Comparison of ENCODE assay signal across 1 cellular context in the genomic region with DNA sequence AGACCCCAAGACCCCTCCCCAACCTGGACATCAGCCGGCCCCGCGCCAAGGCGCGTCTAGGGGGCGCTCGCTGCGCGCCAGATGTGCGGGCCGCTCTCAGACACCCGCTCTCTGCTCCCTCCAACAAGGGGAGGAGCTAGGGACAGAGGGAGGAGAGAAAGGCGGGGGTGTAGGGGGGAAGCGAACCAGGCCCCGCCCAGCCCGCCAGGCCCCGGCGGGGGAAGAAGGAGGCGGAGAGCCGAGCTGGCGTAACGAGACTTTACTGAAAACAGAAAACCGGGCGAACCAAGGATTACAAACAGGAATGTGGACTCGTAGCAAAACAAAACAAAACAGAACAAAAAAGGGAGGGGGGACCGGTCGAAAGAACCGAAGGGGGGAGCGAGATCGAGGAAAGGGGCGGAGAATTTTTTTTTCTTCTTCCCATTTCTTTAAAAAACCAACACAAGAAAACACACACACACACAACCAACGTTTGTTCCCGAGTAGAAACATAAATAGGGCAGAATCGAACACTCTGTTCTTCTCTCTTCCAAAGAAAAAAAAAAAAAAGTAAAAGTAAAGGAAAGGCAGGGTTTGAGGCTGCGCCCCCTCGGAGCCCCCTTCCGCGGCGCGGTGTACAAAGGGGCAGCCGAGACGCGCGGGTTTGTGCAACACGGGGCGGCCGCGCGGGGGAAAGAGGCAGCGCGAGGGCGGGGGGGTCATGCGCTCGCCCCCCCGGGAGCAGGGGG.
TF ChIP-seq lines count a peak whose summit lies in the region.

No MANE protein-coding gene starts in this region.

TF ChIP-seq in HepG2, 621 proteins besides CTCF, POLR2A, EP300 and RAD21 (continued from another document and continues in another):
- TF ChIP-seq, protein P1, sequence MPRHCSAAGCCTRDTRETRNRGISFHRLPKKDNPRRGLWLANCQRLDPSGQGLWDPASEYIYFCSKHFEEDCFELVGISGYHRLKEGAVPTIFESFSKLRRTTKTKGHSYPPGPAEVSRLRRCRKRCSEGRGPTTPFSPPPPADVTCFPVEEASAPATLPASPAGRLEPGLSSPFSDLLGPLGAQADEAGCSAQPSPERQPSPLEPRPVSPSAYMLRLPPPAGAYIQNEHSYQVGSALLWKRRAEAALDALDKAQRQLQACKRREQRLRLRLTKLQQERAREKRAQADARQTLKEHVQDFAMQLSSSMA (CRISPR knock-in tag; IDR thresholded peaks at IDR 0.05) = 0 out of 2 replicates have a peak, but pooled peaks have one; percentile 73
- TF ChIP-seq RFX5 (IDR thresholded peaks at IDR 0.05; ENCODE audit: low read depth, low read length) (peak; percentile 22; the same call in 1 of the 2 replicates), MED1 (CRISPR knock-in tag; IDR thresholded peaks at IDR 0.05) (peak; percentile 67), ZNF501 (CRISPR knock-in tag; IDR thresholded peaks at IDR 0.05) (peak; percentile 75), RBM22 (optimal IDR thresholded peaks at IDR 0.05; ENCODE audit: low read length) (peak; percentile 26), YEATS2 (CRISPR knock-in tag; IDR thresholded peaks at IDR 0.05; ENCODE audit: borderline replicate concordance) (peak; percentile 53; the same call in 1 of the 2 replicates), ZBTB7A (CRISPR knock-in tag; IDR thresholded peaks at IDR 0.05) (peak; percentile 99), FOXA3 (CRISPR knock-in tag; IDR thresholded peaks at IDR 0.05) (peak; percentile 44; the same call in 1 of the 2 replicates), RXRA (CRISPR knock-in tag; IDR thresholded peaks at IDR 0.05) (peak; percentile 66; the same call in 1 of the 2 replicates), CBX1 (IDR thresholded peaks at IDR 0.05; ENCODE audit: low read depth) (no peak), ZBTB38 (CRISPR knock-in tag; IDR thresholded peaks at IDR 0.05) (0 out of 2 replicates have a peak, but pooled peaks have one; percentile 40), ZFY (CRISPR knock-in tag; IDR thresholded peaks at IDR 0.05) (peak; percentile 23), MATR3 (CRISPR knock-in tag; IDR thresholded peaks at IDR 0.05) (no peak), U2AF1 (optimal IDR thresholded peaks at IDR 0.05; ENCODE audit: low read depth, low read length) (peak; percentile 67), HNRNPL (IDR thresholded peaks at IDR 0.05; ENCODE audit: low read depth, low read length) (0 out of 2 replicates have a peak, but pooled peaks have one; percentile 21), TSC22D2 (CRISPR knock-in tag; IDR thresholded peaks at IDR 0.05; ENCODE audit: borderline replicate concordance) (peak; percentile 81; the same call in 1 of the 2 replicates), ZNF761 (CRISPR knock-in tag; conservative IDR thresholded peaks at IDR 0.05) (no peak), ZNF772 (CRISPR knock-in tag; IDR thresholded peaks at IDR 0.05) (no peak), ZFP37 (CRISPR knock-in tag; IDR thresholded peaks at IDR 0.05; ENCODE audit: borderline replicate concordance) (peak; percentile 56; the same call in 1 of the 2 replicates), TMF1 (CRISPR knock-in tag; IDR thresholded peaks at IDR 0.05; ENCODE audit: low read depth) (no peak), ZNF12 (CRISPR knock-in tag; IDR thresholded peaks at IDR 0.05) (no peak), SAP130 (CRISPR knock-in tag; IDR thresholded peaks at IDR 0.05; ENCODE audit: low read depth) (peak; percentile 72), KAT8 (CRISPR knock-in tag; IDR thresholded peaks at IDR 0.05) (peak; percentile 43; the same call in 1 of the 2 replicates), PHF8 (CRISPR knock-in tag; IDR thresholded peaks at IDR 0.05) (peak; percentile 19; the same call in 1 of the 2 replicates), ZNF326 (CRISPR knock-in tag; IDR thresholded peaks at IDR 0.05; ENCODE audit: borderline replicate concordance) (no peak), ZNF883 (CRISPR knock-in tag; IDR thresholded peaks at IDR 0.05; ENCODE audit: not compliant biosample characterization) (peak; percentile 80), ZSCAN12 (CRISPR knock-in tag; IDR thresholded peaks at IDR 0.05) (0 out of 2 replicates have a peak, but pooled peaks have one; percentile 6), CEBPG (CRISPR knock-in tag; IDR thresholded peaks at IDR 0.05) (peak; percentile 31), ZMAT3 (CRISPR knock-in tag; conservative IDR thresholded peaks at IDR 0.05) (peak; percentile 48; the same call in 1 of the 2 replicates), ZNF782 (CRISPR knock-in tag; IDR thresholded peaks at IDR 0.05; ENCODE audit: borderline replicate concordance) (no peak), SRSF1 (optimal IDR thresholded peaks at IDR 0.05; ENCODE audit: low read depth, low read length) (peak; percentile 1), KMT2A (CRISPR knock-in tag; IDR thresholded peaks at IDR 0.05) (no peak)
- TF ChIP-seq, protein P2, sequence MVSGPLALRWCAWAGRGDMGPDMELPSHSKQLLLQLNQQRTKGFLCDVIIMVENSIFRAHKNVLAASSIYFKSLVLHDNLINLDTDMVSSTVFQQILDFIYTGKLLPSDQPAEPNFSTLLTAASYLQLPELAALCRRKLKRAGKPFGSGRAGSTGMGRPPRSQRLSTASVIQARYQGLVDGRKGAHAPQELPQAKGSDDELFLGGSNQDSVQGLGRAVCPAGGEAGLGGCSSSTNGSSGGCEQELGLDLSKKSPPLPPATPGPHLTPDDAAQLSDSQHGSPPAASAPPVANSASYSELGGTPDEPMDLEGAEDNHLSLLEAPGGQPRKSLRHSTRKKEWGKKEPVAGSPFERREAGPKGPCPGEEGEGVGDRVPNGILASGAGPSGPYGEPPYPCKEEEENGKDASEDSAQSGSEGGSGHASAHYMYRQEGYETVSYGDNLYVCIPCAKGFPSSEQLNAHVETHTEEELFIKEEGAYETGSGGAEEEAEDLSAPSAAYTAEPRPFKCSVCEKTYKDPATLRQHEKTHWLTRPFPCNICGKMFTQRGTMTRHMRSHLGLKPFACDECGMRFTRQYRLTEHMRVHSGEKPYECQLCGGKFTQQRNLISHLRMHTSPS (CRISPR knock-in tag; IDR thresholded peaks at IDR 0.05; ENCODE audit: low read depth) = no peak
- TF ChIP-seq, protein P3, sequence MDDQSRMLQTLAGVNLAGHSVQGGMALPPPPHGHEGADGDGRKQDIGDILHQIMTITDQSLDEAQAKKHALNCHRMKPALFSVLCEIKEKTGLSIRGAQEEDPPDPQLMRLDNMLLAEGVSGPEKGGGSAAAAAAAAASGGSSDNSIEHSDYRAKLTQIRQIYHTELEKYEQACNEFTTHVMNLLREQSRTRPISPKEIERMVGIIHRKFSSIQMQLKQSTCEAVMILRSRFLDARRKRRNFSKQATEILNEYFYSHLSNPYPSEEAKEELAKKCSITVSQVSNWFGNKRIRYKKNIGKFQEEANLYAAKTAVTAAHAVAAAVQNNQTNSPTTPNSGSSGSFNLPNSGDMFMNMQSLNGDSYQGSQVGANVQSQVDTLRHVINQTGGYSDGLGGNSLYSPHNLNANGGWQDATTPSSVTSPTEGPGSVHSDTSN (CRISPR knock-in tag; IDR thresholded peaks at IDR 0.05; ENCODE audit: borderline replicate concordance) = no peak
- TF ChIP-seq, protein P4, sequence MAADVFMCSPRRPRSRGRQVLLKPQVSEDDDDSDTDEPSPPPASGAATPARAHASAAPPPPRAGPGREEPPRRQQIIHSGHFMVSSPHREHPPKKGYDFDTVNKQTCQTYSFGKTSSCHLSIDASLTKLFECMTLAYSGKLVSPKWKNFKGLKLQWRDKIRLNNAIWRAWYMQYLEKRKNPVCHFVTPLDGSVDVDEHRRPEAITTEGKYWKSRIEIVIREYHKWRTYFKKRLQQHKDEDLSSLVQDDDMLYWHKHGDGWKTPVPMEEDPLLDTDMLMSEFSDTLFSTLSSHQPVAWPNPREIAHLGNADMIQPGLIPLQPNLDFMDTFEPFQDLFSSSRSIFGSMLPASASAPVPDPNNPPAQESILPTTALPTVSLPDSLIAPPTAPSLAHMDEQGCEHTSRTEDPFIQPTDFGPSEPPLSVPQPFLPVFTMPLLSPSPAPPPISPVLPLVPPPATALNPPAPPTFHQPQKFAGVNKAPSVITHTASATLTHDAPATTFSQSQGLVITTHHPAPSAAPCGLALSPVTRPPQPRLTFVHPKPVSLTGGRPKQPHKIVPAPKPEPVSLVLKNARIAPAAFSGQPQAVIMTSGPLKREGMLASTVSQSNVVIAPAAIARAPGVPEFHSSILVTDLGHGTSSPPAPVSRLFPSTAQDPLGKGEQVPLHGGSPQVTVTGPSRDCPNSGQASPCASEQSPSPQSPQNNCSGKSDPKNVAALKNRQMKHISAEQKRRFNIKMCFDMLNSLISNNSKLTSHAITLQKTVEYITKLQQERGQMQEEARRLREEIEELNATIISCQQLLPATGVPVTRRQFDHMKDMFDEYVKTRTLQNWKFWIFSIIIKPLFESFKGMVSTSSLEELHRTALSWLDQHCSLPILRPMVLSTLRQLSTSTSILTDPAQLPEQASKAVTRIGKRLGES (CRISPR knock-in tag; IDR thresholded peaks at IDR 0.05; ENCODE audit: borderline replicate concordance) = no peak
- TF ChIP-seq, protein P5, sequence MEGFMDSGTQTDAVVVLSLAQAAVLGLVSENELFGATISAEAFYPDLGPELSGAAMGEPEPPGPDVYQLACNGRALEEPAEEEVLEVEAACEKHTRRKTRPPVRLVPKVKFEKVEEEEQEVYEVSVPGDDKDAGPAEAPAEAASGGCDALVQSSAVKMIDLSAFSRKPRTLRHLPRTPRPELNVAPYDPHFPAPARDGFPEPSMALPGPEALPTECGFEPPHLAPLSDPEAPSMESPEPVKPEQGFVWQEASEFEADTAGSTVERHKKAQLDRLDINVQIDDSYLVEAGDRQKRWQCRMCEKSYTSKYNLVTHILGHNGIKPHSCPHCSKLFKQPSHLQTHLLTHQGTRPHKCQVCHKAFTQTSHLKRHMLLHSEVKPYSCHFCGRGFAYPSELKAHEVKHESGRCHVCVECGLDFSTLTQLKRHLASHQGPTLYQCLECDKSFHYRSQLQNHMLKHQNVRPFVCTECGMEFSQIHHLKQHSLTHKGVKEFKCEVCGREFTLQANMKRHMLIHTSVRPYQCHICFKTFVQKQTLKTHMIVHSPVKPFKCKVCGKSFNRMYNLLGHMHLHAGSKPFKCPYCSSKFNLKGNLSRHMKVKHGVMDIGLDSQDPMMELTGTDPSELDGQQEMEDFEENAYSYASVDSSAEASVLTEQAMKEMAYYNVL (CRISPR knock-in tag; IDR thresholded peaks at IDR 0.05; ENCODE audit: borderline replicate concordance) = no peak
- TF ChIP-seq, protein P6, sequence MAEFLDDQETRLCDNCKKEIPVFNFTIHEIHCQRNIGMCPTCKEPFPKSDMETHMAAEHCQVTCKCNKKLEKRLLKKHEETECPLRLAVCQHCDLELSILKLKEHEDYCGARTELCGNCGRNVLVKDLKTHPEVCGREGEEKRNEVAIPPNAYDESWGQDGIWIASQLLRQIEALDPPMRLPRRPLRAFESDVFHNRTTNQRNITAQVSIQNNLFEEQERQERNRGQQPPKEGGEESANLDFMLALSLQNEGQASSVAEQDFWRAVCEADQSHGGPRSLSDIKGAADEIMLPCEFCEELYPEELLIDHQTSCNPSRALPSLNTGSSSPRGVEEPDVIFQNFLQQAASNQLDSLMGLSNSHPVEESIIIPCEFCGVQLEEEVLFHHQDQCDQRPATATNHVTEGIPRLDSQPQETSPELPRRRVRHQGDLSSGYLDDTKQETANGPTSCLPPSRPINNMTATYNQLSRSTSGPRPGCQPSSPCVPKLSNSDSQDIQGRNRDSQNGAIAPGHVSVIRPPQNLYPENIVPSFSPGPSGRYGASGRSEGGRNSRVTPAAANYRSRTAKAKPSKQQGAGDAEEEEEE (CRISPR knock-in tag; IDR thresholded peaks at IDR 0.05; ENCODE audit: borderline replicate concordance) = no peak
- TF ChIP-seq, protein P7, sequence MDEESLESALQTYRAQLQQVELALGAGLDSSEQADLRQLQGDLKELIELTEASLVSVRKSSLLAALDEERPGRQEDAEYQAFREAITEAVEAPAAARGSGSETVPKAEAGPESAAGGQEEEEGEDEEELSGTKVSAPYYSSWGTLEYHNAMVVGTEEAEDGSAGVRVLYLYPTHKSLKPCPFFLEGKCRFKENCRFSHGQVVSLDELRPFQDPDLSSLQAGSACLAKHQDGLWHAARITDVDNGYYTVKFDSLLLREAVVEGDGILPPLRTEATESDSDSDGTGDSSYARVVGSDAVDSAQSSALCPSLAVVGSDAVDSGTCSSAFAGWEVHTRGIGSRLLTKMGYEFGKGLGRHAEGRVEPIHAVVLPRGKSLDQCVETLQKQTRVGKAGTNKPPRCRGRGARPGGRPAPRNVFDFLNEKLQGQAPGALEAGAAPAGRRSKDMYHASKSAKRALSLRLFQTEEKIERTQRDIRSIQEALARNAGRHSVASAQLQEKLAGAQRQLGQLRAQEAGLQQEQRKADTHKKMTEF (CRISPR knock-in tag; IDR thresholded peaks at IDR 0.05) = peak; percentile 68; the same call in 1 of the 2 replicates
- TF ChIP-seq, protein P8, sequence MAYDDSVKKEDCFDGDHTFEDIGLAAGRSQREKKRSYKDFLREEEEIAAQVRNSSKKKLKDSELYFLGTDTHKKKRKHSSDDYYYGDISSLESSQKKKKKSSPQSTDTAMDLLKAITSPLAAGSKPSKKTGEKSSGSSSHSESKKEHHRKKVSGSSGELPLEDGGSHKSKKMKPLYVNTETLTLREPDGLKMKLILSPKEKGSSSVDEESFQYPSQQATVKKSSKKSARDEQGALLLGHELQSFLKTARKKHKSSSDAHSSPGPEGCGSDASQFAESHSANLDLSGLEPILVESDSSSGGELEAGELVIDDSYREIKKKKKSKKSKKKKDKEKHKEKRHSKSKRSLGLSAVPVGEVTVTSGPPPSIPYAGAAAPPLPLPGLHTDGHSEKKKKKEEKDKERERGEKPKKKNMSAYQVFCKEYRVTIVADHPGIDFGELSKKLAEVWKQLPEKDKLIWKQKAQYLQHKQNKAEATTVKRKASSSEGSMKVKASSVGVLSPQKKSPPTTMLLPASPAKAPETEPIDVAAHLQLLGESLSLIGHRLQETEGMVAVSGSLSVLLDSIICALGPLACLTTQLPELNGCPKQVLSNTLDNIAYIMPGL (CRISPR knock-in tag; IDR thresholded peaks at IDR 0.05; ENCODE audit: borderline replicate concordance in 1 of 2, low read depth in 1 of 2) = peak; percentile 88 to 92
- TF ChIP-seq, protein P9, sequence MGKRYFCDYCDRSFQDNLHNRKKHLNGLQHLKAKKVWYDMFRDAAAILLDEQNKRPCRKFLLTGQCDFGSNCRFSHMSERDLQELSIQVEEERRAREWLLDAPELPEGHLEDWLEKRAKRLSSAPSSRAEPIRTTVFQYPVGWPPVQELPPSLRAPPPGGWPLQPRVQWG (CRISPR knock-in tag; IDR thresholded peaks at IDR 0.05; ENCODE audit: borderline replicate concordance, low read depth) = no peak
- TF ChIP-seq, protein P10, sequence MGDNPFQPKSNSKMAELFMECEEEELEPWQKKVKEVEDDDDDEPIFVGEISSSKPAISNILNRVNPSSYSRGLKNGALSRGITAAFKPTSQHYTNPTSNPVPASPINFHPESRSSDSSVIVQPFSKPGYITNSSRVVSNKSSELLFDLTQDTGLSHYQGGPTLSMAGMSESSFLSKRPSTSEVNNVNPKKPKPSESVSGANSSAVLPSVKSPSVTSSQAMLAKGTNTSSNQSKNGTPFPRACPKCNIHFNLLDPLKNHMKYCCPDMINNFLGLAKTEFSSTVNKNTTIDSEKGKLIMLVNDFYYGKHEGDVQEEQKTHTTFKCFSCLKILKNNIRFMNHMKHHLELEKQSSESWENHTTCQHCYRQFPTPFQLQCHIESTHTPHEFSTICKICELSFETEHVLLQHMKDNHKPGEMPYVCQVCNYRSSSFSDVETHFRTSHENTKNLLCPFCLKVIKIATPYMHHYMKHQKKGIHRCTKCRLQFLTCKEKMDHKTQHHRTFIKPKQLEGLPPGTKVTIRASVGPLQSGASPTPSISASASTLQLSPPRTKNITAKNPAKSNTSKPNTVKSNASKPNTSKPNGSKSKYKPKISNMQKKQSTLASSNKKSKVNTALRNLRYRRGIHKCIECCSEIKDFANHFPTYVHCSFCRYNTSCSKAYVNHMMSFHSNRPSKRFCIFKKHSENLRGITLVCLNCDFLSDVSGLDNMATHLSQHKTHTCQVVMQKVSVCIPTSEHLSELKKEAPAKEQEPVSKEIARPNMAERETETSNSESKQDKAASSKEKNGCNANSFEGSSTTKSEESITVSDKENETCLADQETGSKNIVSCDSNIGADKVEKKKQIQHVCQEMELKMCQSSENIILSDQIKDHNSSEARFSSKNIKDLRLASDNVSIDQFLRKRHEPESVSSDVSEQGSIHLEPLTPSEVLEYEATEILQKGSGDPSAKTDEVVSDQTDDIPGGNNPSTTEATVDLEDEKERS (CRISPR knock-in tag; IDR thresholded peaks at IDR 0.05) = 0 out of 2 replicates have a peak, but pooled peaks have one; percentile 3
